Comparison of ENCODE assay signal across 1 cellular context in the genomic region with DNA sequence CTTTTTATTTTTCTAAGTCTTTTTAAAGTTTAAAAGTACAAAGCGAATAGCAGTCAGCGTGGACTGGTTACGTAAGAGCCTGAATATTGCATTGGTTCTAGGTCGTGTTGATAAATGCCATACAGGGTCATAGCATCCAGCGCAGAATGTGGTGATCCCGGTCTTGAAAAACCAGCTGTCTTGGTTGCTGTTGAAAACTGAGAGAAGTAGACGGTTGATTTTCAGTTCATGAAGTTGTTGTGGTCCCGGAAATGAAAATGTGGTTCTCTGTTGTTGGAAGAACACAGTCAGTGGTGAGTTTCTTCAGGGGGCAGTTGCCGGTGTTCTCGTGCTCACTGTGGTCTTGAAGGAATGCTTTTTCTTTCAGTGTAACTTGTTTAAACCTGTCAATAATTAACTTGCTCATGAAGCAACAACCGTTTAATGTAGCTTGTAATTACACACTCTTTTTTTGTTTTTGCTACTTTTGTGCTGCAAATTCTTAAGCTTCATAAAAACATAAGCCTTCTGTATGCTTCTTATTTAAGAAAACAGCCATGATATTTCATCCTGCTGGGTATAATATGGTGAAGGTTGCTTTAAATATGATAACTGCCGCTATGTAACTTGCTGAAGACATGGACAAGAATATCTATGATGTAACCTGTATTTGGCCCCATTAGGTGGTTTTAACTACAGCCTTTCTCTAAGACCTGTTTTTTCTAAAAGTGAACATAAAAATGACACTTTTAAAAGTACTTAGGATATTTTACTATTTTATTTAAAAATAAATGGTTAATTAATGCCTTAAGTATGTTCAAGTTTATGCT.
TF ChIP-seq lines count a peak whose summit lies in the region.

No MANE protein-coding gene starts in this region.

TF ChIP-seq in HepG2, 621 proteins besides CTCF, POLR2A, EP300 and RAD21 (continued from another document and continues in another):
- TF ChIP-seq, protein P1, sequence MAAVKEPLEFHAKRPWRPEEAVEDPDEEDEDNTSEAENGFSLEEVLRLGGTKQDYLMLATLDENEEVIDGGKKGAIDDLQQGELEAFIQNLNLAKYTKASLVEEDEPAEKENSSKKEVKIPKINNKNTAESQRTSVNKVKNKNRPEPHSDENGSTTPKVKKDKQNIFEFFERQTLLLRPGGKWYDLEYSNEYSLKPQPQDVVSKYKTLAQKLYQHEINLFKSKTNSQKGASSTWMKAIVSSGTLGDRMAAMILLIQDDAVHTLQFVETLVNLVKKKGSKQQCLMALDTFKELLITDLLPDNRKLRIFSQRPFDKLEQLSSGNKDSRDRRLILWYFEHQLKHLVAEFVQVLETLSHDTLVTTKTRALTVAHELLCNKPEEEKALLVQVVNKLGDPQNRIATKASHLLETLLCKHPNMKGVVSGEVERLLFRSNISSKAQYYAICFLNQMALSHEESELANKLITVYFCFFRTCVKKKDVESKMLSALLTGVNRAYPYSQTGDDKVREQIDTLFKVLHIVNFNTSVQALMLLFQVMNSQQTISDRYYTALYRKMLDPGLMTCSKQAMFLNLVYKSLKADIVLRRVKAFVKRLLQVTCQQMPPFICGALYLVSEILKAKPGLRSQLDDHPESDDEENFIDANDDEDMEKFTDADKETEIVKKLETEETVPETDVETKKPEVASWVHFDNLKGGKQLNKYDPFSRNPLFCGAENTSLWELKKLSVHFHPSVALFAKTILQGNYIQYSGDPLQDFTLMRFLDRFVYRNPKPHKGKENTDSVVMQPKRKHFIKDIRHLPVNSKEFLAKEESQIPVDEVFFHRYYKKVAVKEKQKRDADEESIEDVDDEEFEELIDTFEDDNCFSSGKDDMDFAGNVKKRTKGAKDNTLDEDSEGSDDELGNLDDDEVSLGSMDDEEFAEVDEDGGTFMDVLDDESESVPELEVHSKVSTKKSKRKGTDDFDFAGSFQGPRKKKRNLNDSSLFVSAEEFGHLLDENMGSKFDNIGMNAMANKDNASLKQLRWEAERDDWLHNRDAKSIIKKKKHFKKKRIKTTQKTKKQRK (IDR thresholded peaks at IDR 0.05; ENCODE audit: low read length): no peak
- TF ChIP-seq ZNF773 (CRISPR knock-in tag; IDR thresholded peaks at IDR 0.05; ENCODE audit: borderline replicate concordance): no peak
- TF ChIP-seq NCOR1 (IDR thresholded peaks at IDR 0.05; ENCODE audit: borderline replicate concordance, low read length): peak; percentile 74; the same call in 1 of the 2 replicates
- no peak; the same call in 1 of the 2 replicates for TF ChIP-seq NR2F6 (IDR thresholded peaks at IDR 0.05)
- 0 out of 2 replicates have a peak, but pooled peaks have one; percentile 50 for TF ChIP-seq NR2F6 (CRISPR knock-in tag; IDR thresholded peaks at IDR 0.05)
- TF ChIP-seq KMT2B (CRISPR knock-in tag; IDR thresholded peaks at IDR 0.05): peak; percentile 58; the same call in 1 of the 2 replicates
- TF ChIP-seq ZNF580 (CRISPR knock-in tag; IDR thresholded peaks at IDR 0.05; ENCODE audit: borderline replicate concordance, low read depth): peak; percentile 60; the same call in 1 of the 2 replicates
- peak; percentile 62 for TF ChIP-seq HOXA3 (CRISPR knock-in tag; IDR thresholded peaks at IDR 0.05)
- TF ChIP-seq, protein P2, sequence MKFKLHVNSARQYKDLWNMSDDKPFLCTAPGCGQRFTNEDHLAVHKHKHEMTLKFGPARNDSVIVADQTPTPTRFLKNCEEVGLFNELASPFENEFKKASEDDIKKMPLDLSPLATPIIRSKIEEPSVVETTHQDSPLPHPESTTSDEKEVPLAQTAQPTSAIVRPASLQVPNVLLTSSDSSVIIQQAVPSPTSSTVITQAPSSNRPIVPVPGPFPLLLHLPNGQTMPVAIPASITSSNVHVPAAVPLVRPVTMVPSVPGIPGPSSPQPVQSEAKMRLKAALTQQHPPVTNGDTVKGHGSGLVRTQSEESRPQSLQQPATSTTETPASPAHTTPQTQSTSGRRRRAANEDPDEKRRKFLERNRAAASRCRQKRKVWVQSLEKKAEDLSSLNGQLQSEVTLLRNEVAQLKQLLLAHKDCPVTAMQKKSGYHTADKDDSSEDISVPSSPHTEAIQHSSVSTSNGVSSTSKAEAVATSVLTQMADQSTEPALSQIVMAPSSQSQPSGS (CRISPR knock-in tag; IDR thresholded peaks at IDR 0.05): peak; percentile 14; the same call in 1 of the 2 replicates
- TF ChIP-seq, protein P3, sequence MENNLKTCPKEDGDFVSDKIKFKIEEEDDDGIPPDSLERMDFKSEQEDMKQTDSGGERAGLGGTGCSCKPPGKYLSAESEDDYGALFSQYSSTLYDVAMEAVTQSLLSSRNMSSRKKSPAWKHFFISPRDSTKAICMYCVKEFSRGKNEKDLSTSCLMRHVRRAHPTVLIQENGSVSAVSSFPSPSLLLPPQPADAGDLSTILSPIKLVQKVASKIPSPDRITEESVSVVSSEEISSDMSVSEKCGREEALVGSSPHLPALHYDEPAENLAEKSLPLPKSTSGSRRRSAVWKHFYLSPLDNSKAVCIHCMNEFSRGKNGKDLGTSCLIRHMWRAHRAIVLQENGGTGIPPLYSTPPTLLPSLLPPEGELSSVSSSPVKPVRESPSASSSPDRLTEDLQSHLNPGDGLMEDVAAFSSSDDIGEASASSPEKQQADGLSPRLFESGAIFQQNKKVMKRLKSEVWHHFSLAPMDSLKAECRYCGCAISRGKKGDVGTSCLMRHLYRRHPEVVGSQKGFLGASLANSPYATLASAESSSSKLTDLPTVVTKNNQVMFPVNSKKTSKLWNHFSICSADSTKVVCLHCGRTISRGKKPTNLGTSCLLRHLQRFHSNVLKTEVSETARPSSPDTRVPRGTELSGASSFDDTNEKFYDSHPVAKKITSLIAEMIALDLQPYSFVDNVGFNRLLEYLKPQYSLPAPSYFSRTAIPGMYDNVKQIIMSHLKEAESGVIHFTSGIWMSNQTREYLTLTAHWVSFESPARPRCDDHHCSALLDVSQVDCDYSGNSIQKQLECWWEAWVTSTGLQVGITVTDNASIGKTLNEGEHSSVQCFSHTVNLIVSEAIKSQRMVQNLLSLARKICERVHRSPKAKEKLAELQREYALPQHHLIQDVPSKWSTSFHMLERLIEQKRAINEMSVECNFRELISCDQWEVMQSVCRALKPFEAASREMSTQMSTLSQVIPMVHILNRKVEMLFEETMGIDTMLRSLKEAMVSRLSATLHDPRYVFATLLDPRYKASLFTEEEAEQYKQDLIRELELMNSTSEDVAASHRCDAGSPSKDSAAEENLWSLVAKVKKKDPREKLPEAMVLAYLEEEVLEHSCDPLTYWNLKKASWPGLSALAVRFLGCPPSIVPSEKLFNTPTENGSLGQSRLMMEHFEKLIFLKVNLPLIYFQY (CRISPR knock-in tag; IDR thresholded peaks at IDR 0.05; ENCODE audit: borderline replicate concordance): 0 out of 2 replicates have a peak, but pooled peaks have one; percentile 13
- peak; percentile 33; the same call in 1 of the 2 replicates for TF ChIP-seq MIER2 (CRISPR knock-in tag; IDR thresholded peaks at IDR 0.05)
- peak; percentile 66; the same call in 1 of the 2 replicates for TF ChIP-seq ZKSCAN8 (CRISPR knock-in tag; IDR thresholded peaks at IDR 0.05; ENCODE audit: borderline replicate concordance)
- no peak for TF ChIP-seq ZNF280B (CRISPR knock-in tag; IDR thresholded peaks at IDR 0.05; ENCODE audit: borderline replicate concordance)
- TF ChIP-seq RERE (CRISPR knock-in tag; IDR thresholded peaks at IDR 0.05; ENCODE audit: low read depth): peak; percentile 17; the same call in 1 of the 2 replicates
- no peak for TF ChIP-seq ZNF800 (CRISPR knock-in tag; IDR thresholded peaks at IDR 0.05)
- TF ChIP-seq, protein P4, sequence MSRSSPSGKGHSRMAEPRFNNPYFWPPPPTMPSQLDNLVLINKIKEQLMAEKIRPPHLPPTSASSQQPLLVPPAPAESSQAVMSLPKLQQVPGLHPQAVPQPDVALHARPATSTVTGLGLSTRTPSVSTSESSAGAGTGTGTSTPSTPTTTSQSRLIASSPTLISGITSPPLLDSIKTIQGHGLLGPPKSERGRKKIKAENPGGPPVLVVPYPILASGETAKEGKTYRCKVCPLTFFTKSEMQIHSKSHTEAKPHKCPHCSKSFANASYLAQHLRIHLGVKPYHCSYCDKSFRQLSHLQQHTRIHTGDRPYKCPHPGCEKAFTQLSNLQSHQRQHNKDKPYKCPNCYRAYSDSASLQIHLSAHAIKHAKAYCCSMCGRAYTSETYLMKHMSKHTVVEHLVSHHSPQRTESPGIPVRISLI (CRISPR knock-in tag; IDR thresholded peaks at IDR 0.05; ENCODE audit: borderline replicate concordance): no peak; the same call in 1 of the 2 replicates
- TF ChIP-seq, protein P5, sequence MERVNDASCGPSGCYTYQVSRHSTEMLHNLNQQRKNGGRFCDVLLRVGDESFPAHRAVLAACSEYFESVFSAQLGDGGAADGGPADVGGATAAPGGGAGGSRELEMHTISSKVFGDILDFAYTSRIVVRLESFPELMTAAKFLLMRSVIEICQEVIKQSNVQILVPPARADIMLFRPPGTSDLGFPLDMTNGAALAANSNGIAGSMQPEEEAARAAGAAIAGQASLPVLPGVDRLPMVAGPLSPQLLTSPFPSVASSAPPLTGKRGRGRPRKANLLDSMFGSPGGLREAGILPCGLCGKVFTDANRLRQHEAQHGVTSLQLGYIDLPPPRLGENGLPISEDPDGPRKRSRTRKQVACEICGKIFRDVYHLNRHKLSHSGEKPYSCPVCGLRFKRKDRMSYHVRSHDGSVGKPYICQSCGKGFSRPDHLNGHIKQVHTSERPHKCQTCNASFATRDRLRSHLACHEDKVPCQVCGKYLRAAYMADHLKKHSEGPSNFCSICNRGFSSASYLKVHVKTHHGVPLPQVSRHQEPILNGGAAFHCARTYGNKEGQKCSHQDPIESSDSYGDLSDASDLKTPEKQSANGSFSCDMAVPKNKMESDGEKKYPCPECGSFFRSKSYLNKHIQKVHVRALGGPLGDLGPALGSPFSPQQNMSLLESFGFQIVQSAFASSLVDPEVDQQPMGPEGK (CRISPR knock-in tag; IDR thresholded peaks at IDR 0.05): peak; percentile 17; the same call in 1 of the 2 replicates
- TF ChIP-seq ZNF234 (CRISPR knock-in tag; conservative IDR thresholded peaks at IDR 0.05): no peak
- TF ChIP-seq MTF2 (CRISPR knock-in tag; IDR thresholded peaks at IDR 0.05; ENCODE audit: borderline replicate concordance): no peak
- TF ChIP-seq ZFP1 (CRISPR knock-in tag; IDR thresholded peaks at IDR 0.05): peak; percentile 68; the same call in 1 of the 2 replicates
- peak; percentile 22; the same call in 1 of the 2 replicates for TF ChIP-seq GABPB1 (CRISPR knock-in tag; IDR thresholded peaks at IDR 0.05)
- peak; percentile 83 for TF ChIP-seq ZBTB7B (CRISPR knock-in tag; IDR thresholded peaks at IDR 0.05)
- TF ChIP-seq ZSCAN30 (CRISPR knock-in tag; IDR thresholded peaks at IDR 0.05): no peak
